In the genomic region with DNA sequence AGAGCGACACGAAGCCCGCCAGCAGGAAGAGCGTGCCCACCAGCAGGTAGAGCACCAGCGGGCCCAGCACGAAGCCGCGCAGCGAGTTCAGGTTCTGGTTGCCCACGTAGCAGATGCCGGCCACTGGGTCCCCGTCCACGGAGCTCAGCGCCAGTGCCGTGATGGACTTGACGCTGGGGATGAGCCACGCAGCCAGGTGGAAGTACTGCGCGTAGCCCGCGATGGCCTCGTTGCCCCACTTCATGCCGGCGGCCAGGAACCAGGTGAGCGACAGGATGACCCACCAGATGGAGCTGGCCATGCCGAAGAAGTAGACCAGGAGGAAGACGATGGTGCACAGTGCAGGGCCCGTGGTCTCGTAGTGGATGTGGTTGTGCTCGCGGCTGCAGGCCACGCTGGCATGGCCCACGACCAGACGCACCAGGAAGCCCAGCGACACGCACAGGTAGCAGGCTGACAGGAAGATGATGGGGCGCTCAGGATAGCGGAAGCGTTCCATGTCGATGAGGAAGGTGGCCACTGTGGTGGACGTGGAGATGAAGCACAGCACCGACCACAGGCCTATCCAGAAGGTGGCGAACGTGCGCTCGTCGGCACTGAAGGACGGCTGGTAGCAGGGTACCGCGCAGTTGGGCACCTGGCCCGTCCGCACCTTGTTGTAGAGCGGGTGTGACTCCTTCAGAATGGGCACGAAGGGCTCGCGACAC, we compare ENCODE assay signal across 8 cellular contexts. TPM values are rescaled to one million over a fixed set of nuclear protein-coding genes. Genes with fewer than 3 reads are reported as not detected.
DNase-seq lines count a peak whose midpoint lies in the region; ATAC-seq lines count a peak whose summit lies in the region.

No MANE protein-coding gene starts in this region.

- H3K27ac ChIP-seq in muscle layer of colon (ENCODE audit: low read depth, low read length) = peak overlapping the region; percentile 52

- H3K9me3 ChIP-seq in muscle layer of colon (ENCODE audit: low read length) = no peaks in the 10 kb centered on the region

- H3K4me3 Mint-ChIP-seq in effector memory CD8-positive, alpha-beta T cell = peak overlapping the region; percentile 86 to 89

- peaks cover 12% of the 10 kb centered on the region for H3K4me1 ChIP-seq in muscle layer of colon (ENCODE audit: insufficient read depth, low read length)

- no peaks in the 10 kb centered on the region for H3K27me3 ChIP-seq in muscle layer of colon (ENCODE audit: control insufficient read depth in 1 of 2, insufficient read depth in 2 of 2, low read length in 2 of 2)

- peak overlapping the region; percentile 85 to 90 for H3K4me3 ChIP-seq in muscle layer of colon (ENCODE audit: low read depth in 1 of 2, low read length in 2 of 2)

- no peak overlapping the region for H3K9ac ChIP-seq in muscle layer of colon (ENCODE audit: low read length)

- H3K27me3 Mint-ChIP-seq in effector memory CD8-positive, alpha-beta T cell = peaks cover 21 to 42% of the 10 kb centered on the region in 2 donors

- H3K36me3 ChIP-seq in muscle layer of colon (ENCODE audit: insufficient read depth, low read length) = no peaks in the 10 kb centered on the region

- peak overlapping the region; percentile 41 to 46 for H3K27ac Mint-ChIP-seq in effector memory CD8-positive, alpha-beta T cell

- no peaks in the 10 kb centered on the region for H3K9me3 Mint-ChIP-seq in effector memory CD8-positive, alpha-beta T cell

- peaks cover 11% of the 10 kb centered on the region for H3K36me3 Mint-ChIP-seq in effector memory CD8-positive, alpha-beta T cell (ENCODE audit: insufficient read depth)

- H3K4me1 Mint-ChIP-seq in effector memory CD8-positive, alpha-beta T cell (ENCODE audit: low read depth in 2 of 2) = peaks cover 21 to 27% of the 10 kb centered on the region in 2 donors

- DNase-seq in Daoy (ENCODE audit: low read depth) (peak; percentile 49), NCI-H748 treated with DMSO at 0.1 percent for 48 hours (lab: John Stamatoyannopoulos, UW) (peak; percentile 33), NCI-H524 treated with DMSO at 0.1 percent for 48 hours (lab: John Stamatoyannopoulos, UW) (no peak), germinal center (ENCODE audit: low spot score) (no peak), NCI-H510A treated with DMSO at 0.1 percent for 48 hours (lab: John Stamatoyannopoulos, UW) (no peak)
- no peak for DNase-seq in effector memory CD8-positive, alpha-beta T cell

- ATAC-seq in effector memory CD8-positive, alpha-beta T cell (replicated peaks) = no peak
- ATAC-seq in GM21786 (IDR thresholded peaks at IDR 0.05; ENCODE audit: unreplicated experiment) = no peak

RNA-seq across cellular contexts. Expression of a gene that starts 2.1 kb away (rescaled TPM):
- 1.4 and 2.0 TPM in 2 replicates for total RNA-seq in Daoy (2014; rRNA removed; shearing (Covaris generic))

RNA-seq across cellular contexts. Expression of a gene that starts 56.2 kb away (rescaled TPM):
- total RNA-seq in Daoy (2014; rRNA removed; shearing (Covaris generic)) = 3.2 and 3.6 TPM in 2 replicates

Comparison
In these comparisons a context has a peak if more than half of its experiments do, and no peak if none do; other contexts are left out.
1. DNase-seq: peak in Daoy (single experiment) and NCI-H748 treated with DMSO at 0.1 percent for 48 hours (single experiment); none in effector memory CD8-positive, alpha-beta T cell (0 of 3), NCI-H524 treated with DMSO at 0.1 percent for 48 hours (single experiment), germinal center (single experiment) and NCI-H510A treated with DMSO at 0.1 percent for 48 hours (single experiment).